ENCODE assay signal across 7 cellular contexts in the genomic region with DNA sequence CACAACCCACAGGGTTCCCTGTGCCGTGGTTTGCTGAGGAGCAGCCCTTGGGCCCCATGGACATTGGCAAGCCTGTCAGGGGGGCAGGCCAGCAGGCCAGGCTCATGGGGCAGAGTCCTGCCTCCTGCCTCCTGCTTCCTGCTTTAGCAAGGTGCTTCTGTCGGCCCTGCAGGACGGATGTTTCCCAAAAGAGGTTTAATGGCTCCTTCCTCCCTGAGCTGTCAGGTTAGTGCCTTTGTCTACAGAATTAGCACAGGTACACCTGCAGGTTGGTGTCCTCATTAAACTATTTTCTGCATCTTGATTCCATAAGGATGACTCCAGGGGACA.
"Had no signal": no experiment of that assay in that cellular context is flagged by ENCODE, and none has a peak within 500 bp of the region (broad histone marks: within the 10 kb centered on the region; RNA-seq: fewer than 3 reads in every experiment).

No MANE protein-coding gene starts in this region.

- ATAC-seq: GM23338 had no signal

- H3K4me3 ChIP-seq: GM23338 had no signal

- H3K27ac ChIP-seq: HL-60 had no signal

- DNase-seq: H9, HCEC 1CT, KBM-7 had no signal

- FAIRE-seq: H1, H54 had no signal

- H2AFZ ChIP-seq: GM23338 had no signal

- H3K4me2 ChIP-seq: GM23338 had no signal
